Comparison of ENCODE assay signal across 32 cellular contexts in genomic region chr19:44663996-44664395, GRCh38. TPM values are rescaled to one million over a fixed set of nuclear protein-coding genes. Genes with fewer than 3 reads are reported as not detected.
"Had no signal": no experiment of that assay in that cellular context is flagged by ENCODE, and none has a peak within 500 bp of the region (broad histone marks: within the 10 kb centered on the region; RNA-seq: fewer than 3 reads in every experiment).

No MANE protein-coding gene starts in this region.

- H3K4me1 ChIP-seq: neural progenitor cell, parathyroid adenoma, psoas muscle, right lobe of liver, sigmoid colon, thyroid gland had no signal

- H3K27me3 ChIP-seq: neural progenitor cell, ovary, right lobe of liver, sigmoid colon, stomach, thyroid gland, tibial nerve, upper lobe of left lung, vagina had no signal

- H3K4me3 Mint-ChIP-seq: nephron; neural progenitor cell; stimulated activated effector memory CD8-positive, alpha-beta T cell treated with anti-CD3 and anti-CD28 coated beads, Interleukin-12 subunit alpha, Interleukin-12 subunit beta, amount 100 ng/mL, for 72 hours; stimulated activated naive B cell treated with anti-CD40 and anti-IgM and Interleukin-4, amounts not matched to agents 10 μg/mL and 1 μg/mL and 100 μg/mL, for 72 hours; stimulated activated naive CD8-positive, alpha-beta T cell treated with anti-CD3 and anti-CD28 coated beads, Interleukin-15, Interleukin-2, amounts not matched to agents 100 ng/mL and 50 ng/mL, for 24 hours had no signal

- H3K27ac Mint-ChIP-seq: neural progenitor cell; stimulated activated effector memory CD8-positive, alpha-beta T cell treated with anti-CD3 and anti-CD28 coated beads, Interleukin-12 subunit alpha, Interleukin-12 subunit beta, amount 100 ng/mL, for 72 hours; stimulated activated naive B cell treated with anti-CD40 and anti-IgM and Interleukin-4, amounts not matched to agents 10 μg/mL and 1 μg/mL and 100 μg/mL, for 72 hours; stimulated activated naive CD8-positive, alpha-beta T cell treated with anti-CD3 and anti-CD28 coated beads, Interleukin-15, Interleukin-2, amounts not matched to agents 100 ng/mL and 50 ng/mL, for 24 hours had no signal

- H3K4me3 ChIP-seq: neural progenitor cell, ovary, psoas muscle, right lobe of liver, sigmoid colon, stomach, thoracic aorta, thyroid gland, tibial nerve, upper lobe of left lung, vagina had no signal

- H3K36me3 Mint-ChIP-seq: stimulated activated effector memory CD8-positive, alpha-beta T cell treated with anti-CD3 and anti-CD28 coated beads, Interleukin-12 subunit alpha, Interleukin-12 subunit beta, amount 100 ng/mL, for 72 hours; stimulated activated naive B cell treated with anti-CD40 and anti-IgM and Interleukin-4, amounts not matched to agents 10 μg/mL and 1 μg/mL and 100 μg/mL, for 72 hours had no signal

- H3K27me3 Mint-ChIP-seq: progenitor cell of endocrine pancreas; stimulated activated naive B cell treated with anti-CD40 and anti-IgM and Interleukin-4, amounts not matched to agents 10 μg/mL and 1 μg/mL and 100 μg/mL, for 72 hours; stimulated activated naive CD8-positive, alpha-beta T cell treated with anti-CD3 and anti-CD28 coated beads, Interleukin-15, Interleukin-2, amounts not matched to agents 100 ng/mL and 50 ng/mL, for 24 hours had no signal

- H3K36me3 ChIP-seq: neural progenitor cell, ovary had no signal

- H3K9me3 ChIP-seq: ovary, psoas muscle, right lobe of liver, sigmoid colon, stomach, thoracic aorta, thyroid gland, tibial nerve, upper lobe of left lung, vagina had no signal

- ATAC-seq: psoas muscle; right cardiac atrium; right lobe of liver; stimulated activated effector memory CD8-positive, alpha-beta T cell treated with anti-CD3 and anti-CD28 coated beads, Interleukin-12 subunit alpha, Interleukin-12 subunit beta, amount 100 ng/mL, for 72 hours; stimulated activated naive B cell treated with anti-CD40 and anti-IgM and Interleukin-4, amounts not matched to agents 10 μg/mL and 1 μg/mL and 100 μg/mL, for 72 hours had no signal

- DNase-seq: occipital lobe; ovary; psoas muscle; right cardiac atrium; sigmoid colon; small intestine; stimulated activated CD4-positive, alpha-beta T cell treated with anti-CD3 and anti-CD28 coated beads, Interleukin-15, amount 100 ng/mL, for 24 hours; stimulated activated CD4-positive, alpha-beta T cell treated with anti-CD3 and anti-CD28 coated beads, Interleukin-2, amount 100 ng/mL, for 24 hours; stimulated activated CD4-positive, alpha-beta T cell treated with anti-CD3 and anti-CD28 coated beads, Interleukin-2, amount 100 ng/mL, for 48 hours; stimulated activated CD4-positive, alpha-beta T cell treated with anti-CD3 and anti-CD28 coated beads, Interleukin-4, amount 100 ng/mL, for 24 hours; stimulated activated naive B cell treated with anti-CD40 and anti-IgM and Interleukin-4, amounts not matched to agents 10 μg/mL and 1 μg/mL and 100 μg/mL, for 72 hours; stimulated activated naive CD4-positive, alpha-beta T cell treated with Interleukin-2 at 50 U/mL for 16 hours; stomach; thyroid gland; trophoblast cell; upper lobe of left lung had no signal

- H3K27ac ChIP-seq: neural progenitor cell, ovary, parathyroid adenoma, psoas muscle, right lobe of liver, sigmoid colon, stomach, thoracic aorta, thyroid gland, tibial nerve, upper lobe of left lung, vagina had no signal

- H3K9me3 Mint-ChIP-seq: nephron; neural progenitor cell; stimulated activated effector memory CD8-positive, alpha-beta T cell treated with anti-CD3 and anti-CD28 coated beads, Interleukin-12 subunit alpha, Interleukin-12 subunit beta, amount 100 ng/mL, for 72 hours; stimulated activated naive B cell treated with anti-CD40 and anti-IgM and Interleukin-4, amounts not matched to agents 10 μg/mL and 1 μg/mL and 100 μg/mL, for 72 hours; stimulated activated naive CD8-positive, alpha-beta T cell treated with anti-CD3 and anti-CD28 coated beads, Interleukin-15, Interleukin-2, amounts not matched to agents 100 ng/mL and 50 ng/mL, for 24 hours had no signal

- H3K4me1 Mint-ChIP-seq: neural progenitor cell; stimulated activated effector memory CD8-positive, alpha-beta T cell treated with anti-CD3 and anti-CD28 coated beads, Interleukin-12 subunit alpha, Interleukin-12 subunit beta, amount 100 ng/mL, for 72 hours; stimulated activated naive B cell treated with anti-CD40 and anti-IgM and Interleukin-4, amounts not matched to agents 10 μg/mL and 1 μg/mL and 100 μg/mL, for 72 hours had no signal

RNA-seq across cellular contexts. Expression of gene CEACAM16, which starts 35.0 kb away (rescaled TPM):
- total RNA-seq: occipital lobe, osteoblast, ovary, progenitor cell of endocrine pancreas, psoas muscle, renal cortical epithelial cell, right cardiac atrium, right lobe of liver, sigmoid colon, stomach, subcutaneous adipose tissue, temporal lobe, thoracic aorta, tibial nerve, upper lobe of left lung, ureter, vagina had no signal

RNA-seq across cellular contexts. Expression of gene IGSF23, which starts 50.6 kb away (rescaled TPM):
- total RNA-seq: occipital lobe, osteoblast, right cardiac atrium, sigmoid colon, skeletal muscle tissue, subcutaneous adipose tissue, temporal lobe, thoracic aorta, thyroid gland, tibial nerve, upper lobe of left lung, ureter, vagina had no signal
